27 cellular contexts compared by ENCODE assay signal in the genomic region with DNA sequence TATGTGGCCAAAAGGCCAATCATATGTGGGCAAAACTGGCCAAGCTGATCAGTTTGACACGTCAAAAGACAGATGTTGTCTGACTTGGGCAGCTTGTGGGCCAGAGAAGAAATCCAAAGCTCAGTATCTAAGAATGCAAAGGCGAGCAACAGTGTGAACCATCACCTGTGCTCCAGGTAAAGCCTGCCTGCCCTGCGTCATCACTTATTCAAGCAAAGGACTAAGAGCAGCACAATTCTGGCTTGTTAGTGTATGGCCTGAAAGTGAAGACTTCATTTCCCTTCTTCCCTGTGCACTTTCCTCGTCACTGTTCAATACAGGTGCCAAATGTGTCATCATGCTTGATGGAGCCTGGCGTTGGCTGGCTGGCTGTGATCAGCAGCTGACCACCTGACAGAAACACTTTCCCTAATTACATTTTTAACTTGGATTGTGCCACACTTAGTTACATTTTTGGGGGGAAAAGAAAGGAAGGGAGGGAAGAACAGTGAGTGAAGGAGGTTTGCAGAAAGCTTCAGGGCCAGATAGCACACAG. TPM values are rescaled to one million over a fixed set of nuclear protein-coding genes. Genes with fewer than 3 reads are reported as not detected.
A peak's percentile ranks its signal among the peaks of the same experiment; 100 is the strongest.
DNase-seq lines count a peak whose midpoint lies in the region; ATAC-seq and TF ChIP-seq lines count a peak whose summit lies in the region.
"Had no signal": no experiment of that assay in that cellular context is flagged by ENCODE, and none has a peak within 500 bp of the region (broad histone marks: within the 10 kb centered on the region; RNA-seq: fewer than 3 reads in every experiment).

No MANE protein-coding gene starts in this region.

- DNase-seq in ecto neural progenitor cell (ENCODE audit: low spot score): peak; percentile 14
- peak; percentile 49 for DNase-seq in islet precursor cell
- no peak for DNase-seq in mesendoderm
- DNase-seq in testis: no peak
- no peak for DNase-seq in activated CD8-positive, alpha-beta T cell treated with anti-CD3 and anti-CD28 coated beads for 36 hours
- DNase-seq in HPDE6-E6E7 (ENCODE audit: extremely low spot score): no peak
- DNase-seq: ACHN, Caco-2, DMS 273 treated with DMSO at 0.1 percent for 48 hours, DMS79 treated with DMSO at 0.1 percent for 48 hours, GOT3, MG63, NCI-H1417, NCI-H1694 treated with DMSO at 0.1 percent for 48 hours, NCI-H2107, NCI-H69, PC-9, SHP77 treated with DMSO at 0.1 percent for 48 hours had no signal

- H3K9me3 Mint-ChIP-seq in activated CD8-positive, alpha-beta T cell treated with anti-CD3 and anti-CD28 coated beads for 36 hours: no peaks in the 10 kb centered on the region
- H3K9me3 Mint-ChIP-seq: CD4-positive, alpha-beta memory T cell had no signal

- peaks cover 19% of the 10 kb centered on the region for H3K4me1 Mint-ChIP-seq in activated CD8-positive, alpha-beta T cell treated with anti-CD3 and anti-CD28 coated beads for 36 hours (ENCODE audit: low read depth)

- H3K27me3 ChIP-seq in mesendoderm (ENCODE audit: insufficient read depth, low read length, poor library complexity) (no peaks in the 10 kb centered on the region), testis (no peaks in the 10 kb centered on the region)

- ATAC-seq in GM19397 (IDR thresholded peaks at IDR 0.05; ENCODE audit: unreplicated experiment) (no peak), GM21737 (IDR thresholded peaks at IDR 0.05; ENCODE audit: unreplicated experiment) (no peak)
- ATAC-seq in activated CD8-positive, alpha-beta T cell treated with anti-CD3 and anti-CD28 coated beads for 36 hours: no peak
- ATAC-seq: HCT116, K562 had no signal

- no peak for TF ChIP-seq CTCF in testis (IDR thresholded peaks at IDR 0.05)
- TF ChIP-seq CTCF in activated CD8-positive, alpha-beta T cell treated with anti-CD3 and anti-CD28 coated beads for 36 hours (IDR thresholded peaks at IDR 0.05): no peak

- H2BK15ac ChIP-seq in mesendoderm (replicated peaks; ENCODE audit: low read depth): no peak overlapping the region

- H3K36me3 Mint-ChIP-seq in activated CD8-positive, alpha-beta T cell treated with anti-CD3 and anti-CD28 coated beads for 36 hours (ENCODE audit: low read depth): no peaks in the 10 kb centered on the region
- H3K36me3 Mint-ChIP-seq: CD4-positive, alpha-beta memory T cell had no signal

- H3K56ac ChIP-seq in mesendoderm (ENCODE audit: low read length): no peak overlapping the region

- H3K4me2 ChIP-seq in mesendoderm (ENCODE audit: low read length): peak overlapping the region; percentile 23
- H3K4me2 ChIP-seq: PC-9 had no signal

- H2AK5ac ChIP-seq in mesendoderm (ENCODE audit: low read length): no peak overlapping the region

- intact Hi-C loops in testis (cut with DNase I; ENCODE audit: low total_unique reads): loop anchor here (10.0 kb wide), 1 partner anchor 62 kb away; no protein-coding TSS in a partner anchor
- intact Hi-C loops in activated CD8-positive, alpha-beta T cell treated with anti-CD3 and anti-CD28 coated beads for 36 hours (cut with micrococcal nuclease): no loop called here

- no peak overlapping the region for H3K18ac ChIP-seq in mesendoderm (ENCODE audit: low read length)

- peaks cover 5% of the 10 kb centered on the region for H3K4me1 ChIP-seq in mesendoderm (ENCODE audit: control insufficient read depth, low read depth, low read length)
- H3K4me1 ChIP-seq in testis: peaks cover 64% of the 10 kb centered on the region

- peak overlapping the region; percentile 17 for H3K9ac ChIP-seq in mesendoderm (ENCODE audit: low read length)
- H3K9ac ChIP-seq: BLaER1 treated with 17β-estradiol and CSF1 and Interleukin-3, amounts not matched to agents 10 nM and 100 nM had no signal

- no peak overlapping the region for H4K5ac ChIP-seq in mesendoderm (ENCODE audit: low read length)

- H3K27ac ChIP-seq in mesendoderm (ENCODE audit: low read depth, low read length) (no peak overlapping the region), testis (peak overlapping the region; percentile 84 to 96)
- H3K27ac ChIP-seq: BLaER1 treated with 17β-estradiol and CSF1 and Interleukin-3, amounts not matched to agents 10 nM and 100 nM; PC-9; RWPE1; SK-N-MC had no signal

- no peak for TF ChIP-seq POLR2A in testis (IDR thresholded peaks at IDR 0.05)

- H3K27ac Mint-ChIP-seq in activated CD8-positive, alpha-beta T cell treated with anti-CD3 and anti-CD28 coated beads for 36 hours: no peak overlapping the region
- H3K27ac Mint-ChIP-seq: CD4-positive, alpha-beta memory T cell had no signal

- H3K27me3 Mint-ChIP-seq in activated CD8-positive, alpha-beta T cell treated with anti-CD3 and anti-CD28 coated beads for 36 hours: peaks cover 53% of the 10 kb centered on the region

- no peaks in the 10 kb centered on the region for H3K9me3 ChIP-seq in testis
- H3K9me3 ChIP-seq: Caco-2, MG63 had no signal

- CTCF ChIA-PET in activated CD8-positive, alpha-beta T cell treated with anti-CD3 and anti-CD28 coated beads for 36 hours (lab: Charles Lee): interaction anchor here (1.9 kb wide), 1 partner anchor 63 kb away, joined by 5 read pairs; no protein-coding TSS in a partner anchor

- H3K4me3 ChIP-seq in mesendoderm (ENCODE audit: low read length) (no peak overlapping the region), testis (no peak overlapping the region)
- H3K4me3 ChIP-seq: BLaER1 treated with 17β-estradiol and CSF1 and Interleukin-3, amounts not matched to agents 10 nM and 100 nM; K562; MG63; PC-9; SK-N-MC had no signal

- no peak overlapping the region for H2BK5ac ChIP-seq in mesendoderm (ENCODE audit: low read length)

- H3K23ac ChIP-seq in mesendoderm (ENCODE audit: low read length): no peak overlapping the region

- no CpG with 5 or more reads among the region's 5 CpGs for WGBS in mesendoderm (ENCODE audit: extremely low coverage, insufficient coverage, low lambda C conversion rate)
- WGBS in testis, 2 donors: 69 to 70% methylated on average over 5 of the region's 5 CpGs

- POLR2A ChIA-PET in activated CD8-positive, alpha-beta T cell treated with anti-CD3 and anti-CD28 coated beads for 36 hours (lab: Charles Lee): interaction anchor here (0.6 to 1.0 kb wide), 2 partner anchors 17 to 106 kb away, joined by 3 to 4 read pairs; no protein-coding TSS in a partner anchor

- H3K36me3 ChIP-seq in mesendoderm (ENCODE audit: control insufficient read depth, insufficient read depth, low read length) (peaks cover 2% of the 10 kb centered on the region), testis (ENCODE audit: low read depth, missing control alignments) (no peaks in the 10 kb centered on the region)
- H3K36me3 ChIP-seq: BLaER1 treated with 17β-estradiol and CSF1 and Interleukin-3, amounts not matched to agents 10 nM and 100 nM; MG63 had no signal

- no peak overlapping the region for H3K4me3 Mint-ChIP-seq in activated CD8-positive, alpha-beta T cell treated with anti-CD3 and anti-CD28 coated beads for 36 hours
- H3K4me3 Mint-ChIP-seq: CD4-positive, alpha-beta memory T cell had no signal

- no peak overlapping the region for H4K8ac ChIP-seq in mesendoderm (ENCODE audit: low read depth, low read length)

- peaks cover 59% of the 10 kb centered on the region for H3K79me2 ChIP-seq in mesendoderm (ENCODE audit: control insufficient read depth, insufficient read depth, low read length)

- peaks cover 8% of the 10 kb centered on the region for H3K79me1 ChIP-seq in mesendoderm (ENCODE audit: low read length)

- no peak overlapping the region for H2BK120ac ChIP-seq in mesendoderm (ENCODE audit: low read depth, low read length)

- no peak overlapping the region for H3K4ac ChIP-seq in mesendoderm (ENCODE audit: low read depth, low read length)

RNA-seq across cellular contexts. Expression of a gene that starts 4.7 kb away (rescaled TPM):
- 11.4 TPM for polyA plus RNA-seq in mesendoderm (2013, experiment 1 of 2)
- polyA plus RNA-seq in mesendoderm (2013, experiment 2 of 2): 11.3 TPM
- total RNA-seq in testis: 10 to 100 TPM; 93.4 to 96.0 TPM
- 70.5 TPM for polyA plus RNA-seq in testis (ENCODE audit: insufficient read depth, low read depth, low replicate concordance)
- not detected for total RNA-seq in activated CD8-positive, alpha-beta T cell treated with anti-CD3 and anti-CD28 coated beads for 36 hours
- total RNA-seq: CD4-positive, alpha-beta memory T cell; LHCN-M2; PC-9 had no signal
- polyA plus RNA-seq: K562 had no signal

Comparison
In these comparisons a context has a peak if more than half of its experiments do, and no peak if none do; other contexts are left out.
1. DNase-seq: peak in ecto neural progenitor cell (single experiment) and islet precursor cell (single experiment); none in mesendoderm (single experiment), testis (single experiment), activated CD8-positive, alpha-beta T cell treated with anti-CD3 and anti-CD28 coated beads for 36 hours (single experiment) and HPDE6-E6E7 (single experiment).
2. RNA of a gene that starts 4.7 kb away (total RNA-seq): 93.4 to 96.0 TPM in testis; not detected in activated CD8-positive, alpha-beta T cell treated with anti-CD3 and anti-CD28 coated beads for 36 hours; every median in the first group is over 10 times any median in the second.